Comparison of ENCODE assay signal across 22 cellular contexts in genomic region chr14:82725188-82725587, GRCh38.
"Had no signal": no experiment of that assay in that cellular context is flagged by ENCODE, and none has a peak within 500 bp of the region (broad histone marks: within the 10 kb centered on the region; RNA-seq: fewer than 3 reads in every experiment).

No MANE protein-coding gene starts in this region.

- H3K36me3 Mint-ChIP-seq: activated naive CD8-positive, alpha-beta T cell treated with anti-CD3 and anti-CD28 coated beads for 36 hours; T-cell had no signal

- DNase-seq: activated CD4-positive, alpha-beta memory T cell treated with anti-CD3 and anti-CD28 coated beads, Interleukin-2, amount 10 ng/mL, durations not matched to agents 7 days and 5 days; activated CD8-positive, alpha-beta memory T cell treated with anti-CD3 and anti-CD28 coated beads, Interleukin-2, amount 50 U/mL, for 4 hours; activated gamma-delta T cell treated with Interleukin-2 at 50 U/mL for 16 hours; activated naive CD8-positive, alpha-beta T cell treated with anti-CD3 and anti-CD28 coated beads for 36 hours; activated T-cell treated with anti-CD3 and anti-CD28 coated beads, Interleukin-2, amount 50 U/mL, for 72 hours; anterior cingulate cortex; caudate nucleus; colonic mucosa; effector memory CD8-positive, alpha-beta T cell; foreskin melanocyte; head of caudate nucleus; left colon; mesendoderm; stimulated activated CD4-positive, alpha-beta T cell treated with anti-CD3 and anti-CD28 coated beads, Interleukin-15, amount 100 ng/mL, for 24 hours; stimulated activated CD4-positive, alpha-beta T cell treated with anti-CD3 and anti-CD28 coated beads, Interleukin-4, amount 100 ng/mL, for 24 hours; stimulated activated naive CD8-positive, alpha-beta T cell treated with anti-CD3 and anti-CD28 coated beads, Interleukin-15, amount 100 ng/mL, for 72 hours; T-cell; T1000; uterus had no signal

- H3K27me3 Mint-ChIP-seq: activated CD4-positive, alpha-beta memory T cell treated with anti-CD3 and anti-CD28 coated beads, Interleukin-2, amount 10 ng/mL, durations not matched to agents 7 days and 5 days; activated naive CD8-positive, alpha-beta T cell treated with anti-CD3 and anti-CD28 coated beads for 36 hours; effector memory CD8-positive, alpha-beta T cell; stimulated activated naive CD8-positive, alpha-beta T cell treated with anti-CD3 and anti-CD28 coated beads, Interleukin-15, amount 100 ng/mL, for 72 hours; T-cell had no signal

- H3K4me3 ChIP-seq: colonic mucosa, thoracic aorta, uterus had no signal

- H3K9me3 ChIP-seq: colonic mucosa, thoracic aorta, uterus had no signal

- H3K4me3 Mint-ChIP-seq: activated CD4-positive, alpha-beta memory T cell treated with anti-CD3 and anti-CD28 coated beads, Interleukin-2, amount 10 ng/mL, durations not matched to agents 7 days and 5 days; activated naive CD8-positive, alpha-beta T cell treated with anti-CD3 and anti-CD28 coated beads for 36 hours; activated T-cell treated with anti-CD3 and anti-CD28 coated beads, Interleukin-2, amount 50 U/mL, for 72 hours; effector memory CD8-positive, alpha-beta T cell; nephron; stimulated activated naive CD8-positive, alpha-beta T cell treated with anti-CD3 and anti-CD28 coated beads, Interleukin-15, amount 100 ng/mL, for 72 hours; T-cell had no signal

- H3K27ac Mint-ChIP-seq: activated CD4-positive, alpha-beta memory T cell treated with anti-CD3 and anti-CD28 coated beads, Interleukin-2, amount 10 ng/mL, durations not matched to agents 7 days and 5 days; activated naive CD8-positive, alpha-beta T cell treated with anti-CD3 and anti-CD28 coated beads for 36 hours; activated T-cell treated with anti-CD3 and anti-CD28 coated beads, Interleukin-2, amount 50 U/mL, for 72 hours; effector memory CD8-positive, alpha-beta T cell; stimulated activated naive CD8-positive, alpha-beta T cell treated with anti-CD3 and anti-CD28 coated beads, Interleukin-15, amount 100 ng/mL, for 72 hours; T-cell had no signal

- H3K9me3 Mint-ChIP-seq: nephron had no signal

- H3K4me1 ChIP-seq: colonic mucosa, uterus had no signal

- ATAC-seq: activated T-cell treated with anti-CD3 and anti-CD28 coated beads, Interleukin-2, amount 50 U/mL, for 72 hours; effector memory CD8-positive, alpha-beta T cell; left colon; stimulated activated naive CD8-positive, alpha-beta T cell treated with anti-CD3 and anti-CD28 coated beads, Interleukin-15, amount 100 ng/mL, for 72 hours; T-cell had no signal

- H3K27ac ChIP-seq: colonic mucosa, thoracic aorta, uterus, VCaP had no signal

- H3K4me1 Mint-ChIP-seq: activated CD4-positive, alpha-beta memory T cell treated with anti-CD3 and anti-CD28 coated beads, Interleukin-2, amount 10 ng/mL, durations not matched to agents 7 days and 5 days; activated naive CD8-positive, alpha-beta T cell treated with anti-CD3 and anti-CD28 coated beads for 36 hours; stimulated activated naive CD8-positive, alpha-beta T cell treated with anti-CD3 and anti-CD28 coated beads, Interleukin-15, amount 100 ng/mL, for 72 hours; T-cell had no signal

- H3K27me3 ChIP-seq: colonic mucosa, uterus had no signal

- H3K36me3 ChIP-seq: colonic mucosa, thoracic aorta, uterus had no signal
